Comparison of ENCODE assay signal across 8 cellular contexts in genomic region chr3:190883973-190884832, GRCh38. TPM values are rescaled to one million over a fixed set of nuclear protein-coding genes. Genes with fewer than 3 reads are reported as not detected.
DNase-seq lines count a peak whose midpoint lies in the region; ATAC-seq and TF ChIP-seq lines count a peak whose summit lies in the region.

No MANE protein-coding gene starts in this region.

- H3K4me2 ChIP-seq in Karpas-422 (ENCODE audit: low read depth, low read length, poor library complexity, severe bottlenecking) (no peak overlapping the region), mesenchymal stem cell (ENCODE audit: low read length, poor library complexity, severe bottlenecking) (no peak overlapping the region)

- TF ChIP-seq CTCF in Panc1 (IDR thresholded peaks at IDR 0.05) = peak; percentile 92

- H2AFZ ChIP-seq in Karpas-422 (ENCODE audit: low read length) (no peak overlapping the region), mesenchymal stem cell (ENCODE audit: low read depth, low read length) (no peak overlapping the region)

- intact Hi-C loops in left cardiac atrium (cut with DNase I) (no loop called here), Right ventricle myocardium superior (cut with DNase I) (loop anchor here (5.0 kb wide), 1 partner anchor 168 kb away; no protein-coding TSS in a partner anchor), Panc1 (cut with micrococcal nuclease; ENCODE audit: unreplicated experiment) (loop anchor here (1.0 kb wide), 1 partner anchor 167 kb away; no protein-coding TSS in a partner anchor)

- 45% methylated on average over 2 of the region's 7 CpGs for WGBS in mesenchymal stem cell

- peaks cover 10% of the 10 kb centered on the region for H3K9me3 ChIP-seq in Karpas-422 (ENCODE audit: low read length)
- H3K9me3 ChIP-seq in Panc1 (ENCODE audit: control insufficient read depth, insufficient read depth, low read depth, low read length) = no peaks in the 10 kb centered on the region
- no peaks in the 10 kb centered on the region for H3K9me3 ChIP-seq in mesenchymal stem cell (ENCODE audit: control insufficient read depth, low read length)

- no peak for ATAC-seq in left cardiac atrium
- no peak for ATAC-seq in Right ventricle myocardium superior (ENCODE audit: poor library complexity)
- ATAC-seq in Panc1 = peak; percentile 88
- no peak for ATAC-seq in activated CD4-positive, CD25-positive, alpha-beta regulatory T cell treated with anti-CD3 and anti-CD28 coated beads, Interleukin-2, amount 50 U/mL, for 24 hours

- no peak overlapping the region for H2BK120ac ChIP-seq in mesenchymal stem cell (ENCODE audit: low read depth, low read length)

- H2BK12ac ChIP-seq in mesenchymal stem cell (ENCODE audit: low read length in 2 of 2) = no peak overlapping the region

- no peak overlapping the region for H3K4ac ChIP-seq in mesenchymal stem cell (ENCODE audit: low read depth in 1 of 2, low read length in 2 of 2)

- H2AK5ac ChIP-seq in mesenchymal stem cell (ENCODE audit: low read length, severe bottlenecking) = no peak overlapping the region

- H3K27me3 ChIP-seq in Karpas-422 (ENCODE audit: low read length) (no peaks in the 10 kb centered on the region), Panc1 (ENCODE audit: control insufficient read depth, insufficient read depth, low read length) (no peaks in the 10 kb centered on the region), mesenchymal stem cell (ENCODE audit: control insufficient read depth in 1 of 2, insufficient read depth in 1 of 2, low read length in 2 of 2) (no peaks in the 10 kb centered on the region)

- H3K79me1 ChIP-seq in mesenchymal stem cell (replicated peaks; ENCODE audit: low read length, poor library complexity, severe bottlenecking) = no peaks in the 10 kb centered on the region

- no peaks in the 10 kb centered on the region for H3K9me2 ChIP-seq in Karpas-422 (replicated peaks; ENCODE audit: insufficient read depth, low read length)

- no peaks in the 10 kb centered on the region for H3K79me2 ChIP-seq in Karpas-422 (ENCODE audit: low read length)

- POLR2A ChIA-PET in Panc1 (lab: Charles Lee) = no interaction called here

- H3K4me3 ChIP-seq in Karpas-422 (ENCODE audit: low read length) (no peak overlapping the region), Panc1 (ENCODE audit: low read depth in 2 of 2, low read length in 2 of 2) (no peak overlapping the region), mesenchymal stem cell (ENCODE audit: insufficient read depth in 1 of 2, low read depth in 1 of 2, low read length in 2 of 2) (no peak overlapping the region)

- H4K91ac ChIP-seq in mesenchymal stem cell (ENCODE audit: low read length) = no peak overlapping the region

- no peak overlapping the region for H3K23ac ChIP-seq in mesenchymal stem cell (ENCODE audit: low read length in 2 of 2)

- H3K4me1 ChIP-seq in Karpas-422 (ENCODE audit: low read length) = no peaks in the 10 kb centered on the region
- no peaks in the 10 kb centered on the region for H3K4me1 ChIP-seq in Panc1 (ENCODE audit: control insufficient read depth, insufficient read depth, low read length)
- H3K4me1 ChIP-seq in mesenchymal stem cell (ENCODE audit: control insufficient read depth, insufficient read depth, low read depth, low read length) = no peaks in the 10 kb centered on the region

- no peak overlapping the region for H2BK15ac ChIP-seq in mesenchymal stem cell (ENCODE audit: low read depth, poor library complexity, severe bottlenecking)

- H3K27ac ChIP-seq in Karpas-422 (ENCODE audit: low read length) (no peak overlapping the region), Panc1 (ENCODE audit: low read length) (no peak overlapping the region), mesenchymal stem cell (ENCODE audit: low read length, poor library complexity, severe bottlenecking) (no peak overlapping the region)

- H4K20me1 ChIP-seq in Karpas-422 (ENCODE audit: insufficient read depth, low read depth, low read length) = no peaks in the 10 kb centered on the region

- no peak overlapping the region for H2BK5ac ChIP-seq in mesenchymal stem cell (ENCODE audit: low read depth, low read length, poor library complexity, severe bottlenecking)

- no TSS peak for BruUV-seq in Panc1 (replicated peaks; lab: Mats Ljungman, UMichigan)

- no peaks in the 10 kb centered on the region for H3K36me3 ChIP-seq in Karpas-422 (ENCODE audit: insufficient read depth, low read length)
- no peaks in the 10 kb centered on the region for H3K36me3 ChIP-seq in Panc1 (ENCODE audit: control insufficient read depth, insufficient read depth, low read length)
- H3K36me3 ChIP-seq in mesenchymal stem cell (ENCODE audit: control insufficient read depth in 1 of 2, insufficient read depth in 2 of 2, low read depth in 1 of 2, low read length in 2 of 2) = no peaks in the 10 kb centered on the region

- H3K9ac ChIP-seq in Karpas-422 (ENCODE audit: low read length) = no peak overlapping the region
- peak overlapping the region; percentile 39 for H3K9ac ChIP-seq in mesenchymal stem cell (ENCODE audit: low read length)

- CTCF ChIA-PET in Panc1 (lab: Charles Lee) = interaction anchor here (0.7 to 3.0 kb wide), 3 partner anchors 128 to 1560 kb away, joined by 3 to 13 read pairs (median 3); no protein-coding TSS in a partner anchor

- in situ Hi-C loops in Panc1 (cut with HindIII; ENCODE audit: low pct_unique_long_range_greater_than_20kb, low sequenced_read_pairs) = no loop called here

- H3K14ac ChIP-seq in mesenchymal stem cell (ENCODE audit: low read length in 2 of 2) = no peak overlapping the region

- DNase-seq in left cardiac atrium (peak; percentile 27), Right ventricle myocardium superior (no peak), H4 (ENCODE audit: low spot score) (peak; percentile 50), Karpas-422 (peak; percentile 90), Panc1 (ENCODE audit: low read depth, low spot score) (peak; percentile 56), dedifferentiated amniotic fluid mesenchymal stem cell (ENCODE audit: extremely low spot score) (peak; percentile 83), mesenchymal stem cell (peak; percentile 62)

- H3K18ac ChIP-seq in mesenchymal stem cell (ENCODE audit: low read depth in 1 of 2, low read length in 2 of 2) = no peak overlapping the region

- no peak overlapping the region for H4K8ac ChIP-seq in mesenchymal stem cell (ENCODE audit: low read length)

RNA-seq across cellular contexts. Expression of gene GMNC, which starts 21.7 kb away (rescaled TPM):
- total RNA-seq in left cardiac atrium = under 1 TPM; 0.32 to 0.34 TPM
- total RNA-seq in Right ventricle myocardium superior = 2.9 TPM
- total RNA-seq in H4 (2014; rRNA removed; shearing (Covaris generic)) = not detected in 2 replicates
- total RNA-seq in Karpas-422 (2014; rRNA removed; shearing (Covaris generic); ENCODE audit: low replicate concordance) = not detected in 2 replicates
- not detected for total RNA-seq in Panc1 (2021; ENCODE audit: unreplicated experiment)
- polyA plus RNA-seq in Panc1 (2012; ENCODE audit: insufficient read length) = not detected
- polyA plus RNA-seq in mesenchymal stem cell (2013, experiment 1 of 2) = 0.03 TPM
- 0.04 TPM for polyA plus RNA-seq in mesenchymal stem cell (2013, experiment 2 of 2)

Comparison
In these comparisons a context has a peak if more than half of its experiments do, and no peak if none do; other contexts are left out.
1. intact Hi-C loops: an anchor here in Right ventricle myocardium superior (5.0 kb wide) and Panc1 (1.0 kb wide); none called in left cardiac atrium.